ENCODE assay signal across 10 cellular contexts in genomic region chr1:50603274-50604271, GRCh38.
DNase-seq lines count a peak whose midpoint lies in the region; ATAC-seq and TF ChIP-seq lines count a peak whose summit lies in the region.
"Had no signal": no experiment of that assay in that cellular context is flagged by ENCODE, and none has a peak within 500 bp of the region (broad histone marks: within the 10 kb centered on the region; RNA-seq: fewer than 3 reads in every experiment).

No MANE protein-coding gene starts in this region.

- WGBS in SK-N-SH (ENCODE audit: low lambda C conversion rate): 32% methylated on average over 7 of the region's 7 CpGs

- H3F3A ChIP-seq in SK-N-SH (replicated peaks; ENCODE audit: insufficient read depth): peaks cover 21% of the 10 kb centered on the region

- H3K9me3 ChIP-seq in SK-N-SH: no peaks in the 10 kb centered on the region
- H3K9me3 ChIP-seq in naive thymus-derived CD4-positive, alpha-beta T cell (ENCODE audit: control insufficient read depth in 2 of 3, low read length in 3 of 3): no peaks in the 10 kb centered on the region
- H3K9me3 ChIP-seq in effector memory CD4-positive, alpha-beta T cell (ENCODE audit: control insufficient read depth, low read length): no peaks in the 10 kb centered on the region

- peak; percentile 78 for ATAC-seq in HG03432 (IDR thresholded peaks at IDR 0.05; ENCODE audit: unreplicated experiment)
- ATAC-seq in naive thymus-derived CD4-positive, alpha-beta T cell: no peak

- peak overlapping the region; percentile 80 to 89 for H3K27ac ChIP-seq in SK-N-SH (ENCODE audit: low read depth in 2 of 2, low read length in 1 of 2)
- H3K27ac ChIP-seq in naive thymus-derived CD4-positive, alpha-beta T cell (ENCODE audit: low read depth, low read length): no peak overlapping the region
- no peak overlapping the region for H3K27ac ChIP-seq in effector memory CD4-positive, alpha-beta T cell (ENCODE audit: insufficient read depth, low read length, poor library complexity, severe bottlenecking)

- intact Hi-C loops in naive thymus-derived CD4-positive, alpha-beta T cell (cut with micrococcal nuclease): no loop called here
- intact Hi-C loops in posterior vena cava (cut with DNase I): no loop called here

- H3K4me2 ChIP-seq in SK-N-SH: peak overlapping the region; percentile 77

- H3K9ac ChIP-seq in SK-N-SH: peak overlapping the region; percentile 25; the same call in 1 of the 2 replicates

- no peaks in the 10 kb centered on the region for H3K9me2 ChIP-seq in SK-N-SH

- no peaks in the 10 kb centered on the region for H3K36me3 ChIP-seq in SK-N-SH (replicated peaks in 1 of 2; ENCODE audit: control insufficient read depth in 1 of 2, insufficient read depth in 2 of 2, low read length in 1 of 2)
- H3K36me3 ChIP-seq in naive thymus-derived CD4-positive, alpha-beta T cell (ENCODE audit: control insufficient read depth in 2 of 3, insufficient read depth in 3 of 3, low read length in 3 of 3): no peaks in the 10 kb centered on the region
- no peaks in the 10 kb centered on the region for H3K36me3 ChIP-seq in effector memory CD4-positive, alpha-beta T cell (ENCODE audit: control insufficient read depth, insufficient read depth, low read length)

- TF ChIP-seq EP300 in SK-N-SH (IDR thresholded peaks at IDR 0.05; ENCODE audit: borderline replicate concordance in 1 of 2, low read depth in 1 of 2, low read length in 1 of 2): peak in 1 of 2 experiments; percentile 86; a peak in 2 of 4 replicates

- H3K4me1 ChIP-seq in SK-N-SH (ENCODE audit: control insufficient read depth in 1 of 2, insufficient read depth in 2 of 2, low read depth in 1 of 2, low read length in 1 of 2): peaks cover 2 to 18% of the 10 kb centered on the region in 2 experiments
- H3K4me1 ChIP-seq in naive thymus-derived CD4-positive, alpha-beta T cell (ENCODE audit: control insufficient read depth in 2 of 2, insufficient read depth in 2 of 2, low read length in 2 of 2): no peaks in the 10 kb centered on the region
- no peaks in the 10 kb centered on the region for H3K4me1 ChIP-seq in effector memory CD4-positive, alpha-beta T cell (ENCODE audit: control insufficient read depth, insufficient read depth, low read length, poor library complexity, severe bottlenecking)

- no peak overlapping the region for H3K27ac Mint-ChIP-seq in naive thymus-derived CD4-positive, alpha-beta T cell
- no peak overlapping the region for H3K27ac Mint-ChIP-seq in endothelial cell (ENCODE audit: unreplicated experiment)

- DNase-seq in DMS153 (lab: John Stamatoyannopoulos, UW): peak; percentile 59
- no peak for DNase-seq in SK-N-SH
- DNase-seq in kidney glomerular epithelial cell (lab: John Stamatoyannopoulos, UW): peak; percentile 41
- DNase-seq in naive thymus-derived CD4-positive, alpha-beta T cell: no peak
- DNase-seq in endothelial cell (ENCODE audit: low spot score): no peak
- DNase-seq in posterior vena cava (ENCODE audit: low spot score): no peak
- DNase-seq in effector memory CD4-positive, alpha-beta T cell: no peak
- DNase-seq: cortex of kidney, naive B cell had no signal

- H3K4me3 Mint-ChIP-seq in naive thymus-derived CD4-positive, alpha-beta T cell: no peak overlapping the region
- H3K4me3 Mint-ChIP-seq in endothelial cell (ENCODE audit: unreplicated experiment): no peak overlapping the region

- H3K4me3 ChIP-seq in SK-N-SH (ENCODE audit: low read depth in 2 of 2, low read length in 1 of 2): no peak overlapping the region; a peak in 1 of 4 replicates
- no peak overlapping the region for H3K4me3 ChIP-seq in naive thymus-derived CD4-positive, alpha-beta T cell (ENCODE audit: low read length)
- H3K4me3 ChIP-seq in effector memory CD4-positive, alpha-beta T cell (ENCODE audit: insufficient read depth, low read depth, low read length, poor library complexity, severe bottlenecking): no peak overlapping the region

- H3K27me3 ChIP-seq in SK-N-SH (ENCODE audit: insufficient read depth): no peaks in the 10 kb centered on the region
- H3K27me3 ChIP-seq in naive thymus-derived CD4-positive, alpha-beta T cell (ENCODE audit: control insufficient read depth in 2 of 2, insufficient read depth in 2 of 2, low read length in 2 of 2): no peaks in the 10 kb centered on the region
- no peaks in the 10 kb centered on the region for H3K27me3 ChIP-seq in effector memory CD4-positive, alpha-beta T cell (replicated peaks; ENCODE audit: control insufficient read depth, insufficient read depth, low read length, poor library complexity, severe bottlenecking)

- no peak for TF ChIP-seq RAD21 in SK-N-SH (IDR thresholded peaks at IDR 0.05; ENCODE audit: low read length)

- H3K9me3 Mint-ChIP-seq in naive thymus-derived CD4-positive, alpha-beta T cell: no peaks in the 10 kb centered on the region
- H3K9me3 Mint-ChIP-seq in endothelial cell (ENCODE audit: unreplicated experiment): no peaks in the 10 kb centered on the region
- H3K9me3 Mint-ChIP-seq: naive B cell had no signal

- POLR2A ChIA-PET in SK-N-SH (lab: Yijun Ruan, JAX): no interaction called here
- POLR2A ChIA-PET in naive thymus-derived CD4-positive, alpha-beta T cell (lab: Charles Lee): no interaction called here

- peaks cover 5% of the 10 kb centered on the region; the same call in 1 of the 2 replicates for H3K79me2 ChIP-seq in SK-N-SH (ENCODE audit: insufficient read depth)

- H2AFZ ChIP-seq in SK-N-SH (ENCODE audit: low read depth): no peak overlapping the region

- CTCF ChIA-PET in SK-N-SH (lab: Yijun Ruan, JAX): interaction anchor here (0.7 to 1.3 kb wide), 3 partner anchors 16 to 100 kb away, joined by 3 to 4 read pairs (median 3); no protein-coding TSS in a partner anchor
- CTCF ChIA-PET in naive thymus-derived CD4-positive, alpha-beta T cell (lab: Charles Lee): interaction anchor here (1.1 kb wide), 1 partner anchor 16 kb away, joined by 6 read pairs; no protein-coding TSS in a partner anchor

- H3K36me3 Mint-ChIP-seq in naive thymus-derived CD4-positive, alpha-beta T cell: peaks cover 0 to 13% (median 0%) of the 10 kb centered on the region in 5 donors
- no peaks in the 10 kb centered on the region for H3K36me3 Mint-ChIP-seq in endothelial cell (ENCODE audit: low read depth, unreplicated experiment)
- H3K36me3 Mint-ChIP-seq: naive B cell had no signal

- no peaks in the 10 kb centered on the region for H4K20me1 ChIP-seq in SK-N-SH (ENCODE audit: insufficient read depth)

- TF ChIP-seq CTCF in SK-N-SH (IDR thresholded peaks at IDR 0.05) (no peak), endothelial cell (IDR thresholded peaks at IDR 0.05; ENCODE audit: unreplicated experiment) (no peak)

- H3K4me1 Mint-ChIP-seq in naive thymus-derived CD4-positive, alpha-beta T cell: no peaks in the 10 kb centered on the region
- no peaks in the 10 kb centered on the region for H3K4me1 Mint-ChIP-seq in endothelial cell (ENCODE audit: unreplicated experiment)

- H3K27me3 Mint-ChIP-seq in naive thymus-derived CD4-positive, alpha-beta T cell: no peaks in the 10 kb centered on the region
- H3K27me3 Mint-ChIP-seq in endothelial cell (ENCODE audit: unreplicated experiment): no peaks in the 10 kb centered on the region
- H3K27me3 Mint-ChIP-seq: naive B cell had no signal

TF ChIP-seq in SK-N-SH, 30 proteins besides CTCF, POLR2A, EP300 and RAD21 (continues in another document):
- TF ChIP-seq SMC3 (IDR thresholded peaks at IDR 0.05; ENCODE audit: low read depth, low read length) (no peak), YY1 (IDR thresholded peaks at IDR 0.05; ENCODE audit: low read depth) (no peak), RFX5 (IDR thresholded peaks at IDR 0.05; ENCODE audit: low read length) (no peak), SIN3A (IDR thresholded peaks at IDR 0.05; ENCODE audit: borderline replicate concordance, low read depth, low read length) (0 out of 2 replicates have a peak, but pooled peaks have one; percentile 23), TAF1 (IDR thresholded peaks at IDR 0.05; ENCODE audit: borderline replicate concordance, low read depth, low read length) (no peak), ELF1 (IDR thresholded peaks at IDR 0.05) (no peak), FOXM1 (IDR thresholded peaks at IDR 0.05; ENCODE audit: low read depth) (no peak), RXRA (IDR thresholded peaks at IDR 0.05; ENCODE audit: borderline replicate concordance, low read depth) (peak; percentile 68; the same call in 1 of the 2 replicates), TCF12 (IDR thresholded peaks at IDR 0.05) (peak; percentile 87), RCOR1 (IDR thresholded peaks at IDR 0.05; ENCODE audit: low read length) (no peak), GABPA (IDR thresholded peaks at IDR 0.05; ENCODE audit: low read depth) (no peak), FOSL2 (IDR thresholded peaks at IDR 0.05; ENCODE audit: borderline replicate concordance, low read depth) (peak; percentile 57; the same call in 1 of the 2 replicates), FOXJ3 (CRISPR knock-in tag; IDR thresholded peaks at IDR 0.05) (no peak), USF1 (IDR thresholded peaks at IDR 0.05; ENCODE audit: borderline replicate concordance, low read depth) (no peak), NFIC (IDR thresholded peaks at IDR 0.05; ENCODE audit: borderline replicate concordance) (peak; percentile 76), JUND (IDR thresholded peaks at IDR 0.05) (peak; percentile 80), NRF1 (IDR thresholded peaks at IDR 0.05; ENCODE audit: low read depth, low read length) (no peak)
- TF ChIP-seq, protein P1, sequence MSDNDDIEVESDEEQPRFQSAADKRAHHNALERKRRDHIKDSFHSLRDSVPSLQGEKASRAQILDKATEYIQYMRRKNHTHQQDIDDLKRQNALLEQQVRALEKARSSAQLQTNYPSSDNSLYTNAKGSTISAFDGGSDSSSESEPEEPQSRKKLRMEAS (IDR thresholded peaks at IDR 0.05; ENCODE audit: low read depth): peak; percentile 72

Comparison
In these comparisons a context has a peak if more than half of its experiments do, and no peak if none do; other contexts are left out.
1. DNase-seq: peak in DMS153 (single experiment) and kidney glomerular epithelial cell (single experiment); none in SK-N-SH (single experiment), naive thymus-derived CD4-positive, alpha-beta T cell (0 of 9), endothelial cell (single experiment), posterior vena cava (single experiment) and effector memory CD4-positive, alpha-beta T cell (0 of 3).
2. H3K27ac ChIP-seq: peak in SK-N-SH (2 of 2); none in naive thymus-derived CD4-positive, alpha-beta T cell (single experiment) and effector memory CD4-positive, alpha-beta T cell (single experiment).